In the genomic region with DNA sequence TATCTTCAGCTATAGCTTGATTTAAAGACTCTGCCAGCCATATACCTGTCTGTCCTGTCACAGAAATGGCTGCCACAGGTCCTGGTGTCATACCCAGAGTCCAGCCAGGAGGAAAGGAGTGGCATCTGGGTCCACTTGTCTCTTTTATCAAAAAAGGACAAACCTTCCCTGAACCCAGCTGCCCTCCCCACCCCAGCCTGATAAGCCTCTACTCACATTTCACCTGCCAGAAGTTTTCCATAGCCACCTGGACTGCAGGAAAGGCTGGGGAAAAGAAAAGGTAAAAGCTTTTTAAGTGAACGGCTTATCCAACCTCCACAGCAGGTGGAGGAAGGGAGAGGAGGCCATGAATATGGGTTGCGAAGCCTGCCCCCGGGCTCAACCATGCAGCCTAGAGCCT, we compare ENCODE assay signal across 22 cellular contexts. TPM values are rescaled to one million over a fixed set of nuclear protein-coding genes. Genes with fewer than 3 reads are reported as not detected.
"Had no signal": no experiment of that assay in that cellular context is flagged by ENCODE, and none has a peak within 500 bp of the region (broad histone marks: within the 10 kb centered on the region; RNA-seq: fewer than 3 reads in every experiment).

No MANE protein-coding gene starts in this region.

- DNase-seq: effector CD8-positive, alpha-beta T cell; esophagus squamous epithelium; foreskin melanocyte; glutamatergic neuron; heart right ventricle; hypothalamus; mucosa of descending colon; naive B cell; right lobe of liver; small intestine; stimulated activated CD4-positive, alpha-beta T cell treated with anti-CD3 and anti-CD28 coated beads, Interleukin-1b, Interleukin-23, amount 100 ng/mL, for 48 hours; stimulated activated CD4-positive, alpha-beta T cell treated with anti-CD3 and anti-CD28 coated beads, Interleukin-4, amount 100 ng/mL, for 24 hours; stimulated activated naive CD4-positive, alpha-beta T cell treated with Interleukin-2 at 50 U/mL for 16 hours; substantia nigra; testis; tibial artery had no signal

- H3K27ac ChIP-seq: esophagus squamous epithelium, heart right ventricle, neutrophil, parathyroid adenoma, right lobe of liver, testis, tibial artery had no signal

- H3K9me3 ChIP-seq: esophagus squamous epithelium, mucosa of descending colon, neutrophil, right lobe of liver, testis, tibial artery had no signal

- H3K4me1 ChIP-seq: esophagus squamous epithelium, parathyroid adenoma, right lobe of liver, tibial artery had no signal

- ATAC-seq: heart right ventricle; mucosa of descending colon; natural killer cell treated with Interleukin-12 subunit alpha and Interleukin-12 subunit beta and Interleukin-15 and Interleukin-18, amount 100 ng/mL, for 72 hours; right lobe of liver; stimulated activated effector memory CD8-positive, alpha-beta T cell treated with anti-CD3 and anti-CD28 coated beads, Interleukin-12 subunit alpha, Interleukin-12 subunit beta, amount 100 ng/mL, for 72 hours had no signal

- H3K36me3 ChIP-seq: esophagus squamous epithelium, heart right ventricle, neutrophil, right lobe of liver, tibial artery had no signal

- H3K4me3 ChIP-seq: esophagus squamous epithelium, heart right ventricle, lung, mucosa of descending colon, right lobe of liver, testis, tibial artery had no signal

- H3K27me3 ChIP-seq: esophagus squamous epithelium, heart right ventricle, neutrophil, right lobe of liver, testis, tibial artery had no signal

RNA-seq across cellular contexts. Expression of gene TMEM163, which starts 32.8 kb away (rescaled TPM):
- polyA plus RNA-seq: keratinocyte had no signal
